12 cellular contexts compared by ENCODE assay signal in the genomic region with DNA sequence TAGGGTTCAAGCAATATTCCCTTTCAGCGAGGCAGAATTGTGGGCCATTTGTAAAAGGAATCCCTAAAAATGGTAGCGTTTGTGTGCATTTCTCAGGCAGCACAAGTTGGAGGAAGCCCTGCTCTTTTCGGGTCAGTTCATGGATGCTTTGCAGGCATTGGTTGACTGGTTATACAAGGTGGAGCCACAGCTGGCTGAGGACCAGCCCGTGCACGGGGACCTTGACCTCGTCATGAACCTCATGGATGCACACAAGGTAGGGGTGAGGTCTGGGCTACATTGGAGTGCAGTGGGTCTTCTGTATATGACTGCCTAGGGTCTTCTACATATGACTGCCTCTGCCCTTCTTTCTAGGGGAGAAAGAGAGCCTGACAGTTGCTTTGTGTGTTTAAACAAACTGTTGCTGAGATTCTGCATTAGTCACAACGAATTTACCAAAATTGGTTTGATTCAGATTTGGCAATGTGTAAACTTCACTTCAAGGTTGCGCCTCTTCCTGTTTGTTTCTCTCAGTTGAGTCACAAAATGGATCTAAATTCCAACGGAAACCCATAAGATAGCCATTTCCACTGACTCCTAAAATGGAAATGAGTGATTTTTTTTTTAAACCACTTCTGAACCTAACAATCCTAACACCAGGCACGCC. TPM values are rescaled to one million over a fixed set of nuclear protein-coding genes. Genes with fewer than 3 reads are reported as not detected.
A peak's percentile ranks its signal among the peaks of the same experiment; 100 is the strongest.
DNase-seq lines count a peak whose midpoint lies in the region; ATAC-seq and TF ChIP-seq lines count a peak whose summit lies in the region.
"Had no signal": no experiment of that assay in that cellular context is flagged by ENCODE, and none has a peak within 500 bp of the region (broad histone marks: within the 10 kb centered on the region; RNA-seq: fewer than 3 reads in every experiment).

No MANE protein-coding gene starts in this region.

- DNase-seq in A172 (ENCODE audit: low spot score) (peak; percentile 31), GM04504 (ENCODE audit: low read depth) (peak; percentile 35), cardiac fibroblast (ENCODE audit: low read depth in 2 of 2) (peak; percentile 90 to 94), left lobe of liver (ENCODE audit: low spot score) (peak; percentile 75), NCI-H1694 treated with DMSO at 0.1 percent for 48 hours (lab: John Stamatoyannopoulos, UW) (no peak), putamen (ENCODE audit: low spot score) (no peak), HuH-7.5 (ENCODE audit: low spot score) (no peak), T-helper 2 cell (no peak)
- DNase-seq: activated CD4-positive, alpha-beta T cell treated with anti-CD3 and anti-CD28 coated beads for 36 hours; CD4-positive, alpha-beta memory T cell; naive thymus-derived CD8-positive, alpha-beta T cell; NCI-H146 had no signal

- ATAC-seq in left lobe of liver = peak; percentile 85
- ATAC-seq: activated CD4-positive, alpha-beta T cell treated with anti-CD3 and anti-CD28 coated beads for 36 hours; naive thymus-derived CD8-positive, alpha-beta T cell had no signal

- TF ChIP-seq CTCF in cardiac fibroblast (IDR thresholded peaks at IDR 0.05; ENCODE audit: low read depth, low read length) = no peak

- no peak overlapping the region for H3K4me3 ChIP-seq in cardiac fibroblast (replicated peaks in 1 of 2; ENCODE audit: low read depth in 2 of 2, low read length in 2 of 2)

RNA-seq across cellular contexts. Expression of gene BMP8A, which starts 40.4 kb away (rescaled TPM):
- 0.12 and 0.22 TPM in 2 replicates for total RNA-seq in A172 (2014; rRNA removed; shearing (Covaris generic))
- not detected for total RNA-seq in left lobe of liver
- total RNA-seq: CD4-positive, alpha-beta memory T cell; naive thymus-derived CD8-positive, alpha-beta T cell had no signal

Comparison
In these comparisons a context has a peak if more than half of its experiments do, and no peak if none do; other contexts are left out.
1. DNase-seq: peak in A172 (single experiment), GM04504 (single experiment), cardiac fibroblast (2 of 2) and left lobe of liver (single experiment); none in NCI-H1694 treated with DMSO at 0.1 percent for 48 hours (single experiment), putamen (single experiment), HuH-7.5 (single experiment) and T-helper 2 cell (0 of 5).